ENCODE assay signal across 27 cellular contexts in genomic region chr20:8656335-8656734, GRCh38.
A peak's percentile ranks its signal among the peaks of the same experiment; 100 is the strongest.
DNase-seq lines count a peak whose midpoint lies in the region; ATAC-seq, FAIRE-seq and TF ChIP-seq lines count a peak whose summit lies in the region.
"Had no signal": no experiment of that assay in that cellular context is flagged by ENCODE, and none has a peak within 500 bp of the region (broad histone marks: within the 10 kb centered on the region; RNA-seq: fewer than 3 reads in every experiment).

No MANE protein-coding gene starts in this region.

- H3K4me3 ChIP-seq in heart left ventricle (no peak overlapping the region), endothelial cell of umbilical vein (replicated peaks in 1 of 3; ENCODE audit: insufficient read depth in 1 of 3, low read depth in 1 of 3, low read length in 3 of 3) (no peak overlapping the region)
- H3K4me3 ChIP-seq: body of pancreas, SJCRH30, spleen, uterus had no signal

- no peaks in the 10 kb centered on the region for H3K27me3 Mint-ChIP-seq in natural killer cell (ENCODE audit: low read depth in 2 of 2)
- H3K27me3 Mint-ChIP-seq in naive thymus-derived CD8-positive, alpha-beta T cell = no peaks in the 10 kb centered on the region

- TF ChIP-seq POLR2A in heart left ventricle (IDR thresholded peaks at IDR 0.05) (no peak), endothelial cell of umbilical vein (IDR thresholded peaks at IDR 0.05; ENCODE audit: low read depth, low read length) (no peak)

- no peaks in the 10 kb centered on the region for H3K4me1 Mint-ChIP-seq in stimulated activated effector memory CD8-positive, alpha-beta T cell treated with anti-CD3 and anti-CD28 coated beads, Interleukin-12 subunit alpha, Interleukin-12 subunit beta, amount 100 ng/mL, for 72 hours
- peaks cover 0 to 5% of the 10 kb centered on the region in 2 donors for H3K4me1 Mint-ChIP-seq in natural killer cell
- no peaks in the 10 kb centered on the region for H3K4me1 Mint-ChIP-seq in naive thymus-derived CD8-positive, alpha-beta T cell

- peak overlapping the region; percentile 8 for H3K27ac Mint-ChIP-seq in stimulated activated effector memory CD8-positive, alpha-beta T cell treated with anti-CD3 and anti-CD28 coated beads, Interleukin-12 subunit alpha, Interleukin-12 subunit beta, amount 100 ng/mL, for 72 hours
- H3K27ac Mint-ChIP-seq in natural killer cell = no peak overlapping the region
- H3K27ac Mint-ChIP-seq in naive thymus-derived CD8-positive, alpha-beta T cell = no peak overlapping the region
- H3K27ac Mint-ChIP-seq: activated naive CD4-positive, alpha-beta T cell treated with anti-CD3 and anti-CD28 coated beads, Interleukin-2, amount 50 U/mL, for 72 hours; CD14-positive monocyte had no signal

- H3K36me3 ChIP-seq in heart left ventricle (no peaks in the 10 kb centered on the region), endothelial cell of umbilical vein (ENCODE audit: control insufficient read depth in 2 of 2, extremely low read depth in 1 of 2, insufficient read depth in 2 of 2, low read length in 2 of 2) (no peaks in the 10 kb centered on the region)
- H3K36me3 ChIP-seq: SJCRH30, spleen, uterus had no signal

- H3K9me3 ChIP-seq in heart left ventricle = no peaks in the 10 kb centered on the region
- H3K9me3 ChIP-seq in endothelial cell of umbilical vein (replicated peaks; ENCODE audit: control insufficient read depth, insufficient read depth, low read length) = no peaks in the 10 kb centered on the region
- H3K9me3 ChIP-seq: body of pancreas, SJCRH30, spleen, uterus had no signal

- ATAC-seq in heart left ventricle (peak in 3 of 4 donors; percentile 10 to 89 (median 43)), natural killer cell (no peak)
- ATAC-seq in stimulated activated effector memory CD8-positive, alpha-beta T cell treated with anti-CD3 and anti-CD28 coated beads, Interleukin-12 subunit alpha, Interleukin-12 subunit beta, amount 100 ng/mL, for 72 hours = no peak
- ATAC-seq in naive thymus-derived CD8-positive, alpha-beta T cell = no peak
- ATAC-seq: activated CD4-positive, CD25-positive, alpha-beta regulatory T cell treated with anti-CD3 and anti-CD28 coated beads, Interleukin-2, amount 50 U/mL, for 24 hours; activated naive CD4-positive, alpha-beta T cell treated with anti-CD3 and anti-CD28 coated beads, Interleukin-2, amount 50 U/mL, for 72 hours; body of pancreas; foreskin keratinocyte had no signal

- peak in 2 of 5 donors; percentile 33 to 56 for DNase-seq in heart left ventricle
- no peak for DNase-seq in cardiac septum (ENCODE audit: low spot score)
- DNase-seq in NCI-H2227 treated with DMSO at 0.1 percent for 48 hours (lab: John Stamatoyannopoulos, UW) = peak; percentile 24
- DNase-seq in endothelial cell of umbilical vein (ENCODE audit: low read depth, low spot score) = peak; percentile 95
- DNase-seq in stimulated activated effector memory CD8-positive, alpha-beta T cell treated with anti-CD3 and anti-CD28 coated beads, Interleukin-12 subunit alpha, Interleukin-12 subunit beta, amount 100 ng/mL, for 72 hours (ENCODE audit: low spot score in 2 of 2) = no peak
- no peak for DNase-seq in natural killer cell
- no peak for DNase-seq in naive thymus-derived CD8-positive, alpha-beta T cell
- no peak for DNase-seq in SW 1271 (lab: John Stamatoyannopoulos, UW)
- DNase-seq: ACHN; body of pancreas; DMS 273 treated with DMSO at 0.1 percent for 48 hours; foreskin keratinocyte; IMR-90; kidney glomerular epithelial cell; midbrain; NCI-H2107; NCI-H526 treated with DMSO at 0.1 percent for 48 hours; OCI-M1; SJCRH30; spleen; stimulated activated CD4-positive, alpha-beta T cell treated with anti-CD3 and anti-CD28 coated beads, Interleukin-4, amount 100 ng/mL, for 4 hours; T1000 had no signal

- FAIRE-seq in endothelial cell of umbilical vein (lab: Jason Lieb, UNC) = peak; percentile 79

- H3K4me1 ChIP-seq in heart left ventricle (peaks cover 0 to 40% (median 10%) of the 10 kb centered on the region in 12 donors), endothelial cell of umbilical vein (ENCODE audit: control insufficient read depth, extremely low read depth, insufficient read depth, low read length) (peaks cover 32% of the 10 kb centered on the region)
- H3K4me1 ChIP-seq: body of pancreas, foreskin keratinocyte, SJCRH30, spleen, uterus had no signal

- POLR2A ChIA-PET in endothelial cell of umbilical vein (lab: Charles Lee) = no interaction called here
- POLR2A ChIA-PET in naive thymus-derived CD8-positive, alpha-beta T cell (lab: Charles Lee) = no interaction called here

- peak overlapping the region; percentile 63 for H3K9ac ChIP-seq in endothelial cell of umbilical vein (replicated peaks; ENCODE audit: extremely low read depth, insufficient read depth, low read length)

- no peaks in the 10 kb centered on the region for H4K20me1 ChIP-seq in endothelial cell of umbilical vein (replicated peaks; ENCODE audit: control insufficient read depth, extremely low read depth, insufficient read depth, low read length)

- H3K27ac ChIP-seq in heart left ventricle (peak overlapping the region in 5 of 12 donors; percentile 14 to 67 (median 56)), endothelial cell of umbilical vein (ENCODE audit: insufficient read depth, low read depth, low read length) (peak overlapping the region; percentile 65)
- H3K27ac ChIP-seq: body of pancreas, foreskin keratinocyte, SJCRH30, spleen had no signal

- 52 to 74% (median 58%) methylated on average over 1 of the region's 1 CpG for WGBS in heart left ventricle, 4 donors

- H3K4me3 Mint-ChIP-seq in stimulated activated effector memory CD8-positive, alpha-beta T cell treated with anti-CD3 and anti-CD28 coated beads, Interleukin-12 subunit alpha, Interleukin-12 subunit beta, amount 100 ng/mL, for 72 hours = no peak overlapping the region
- no peak overlapping the region for H3K4me3 Mint-ChIP-seq in natural killer cell
- H3K4me3 Mint-ChIP-seq in naive thymus-derived CD8-positive, alpha-beta T cell = no peak overlapping the region
- H3K4me3 Mint-ChIP-seq: CD14-positive monocyte, neural crest cell had no signal

- H3K9me1 ChIP-seq in endothelial cell of umbilical vein (replicated peaks; ENCODE audit: control insufficient read depth, extremely low read depth, insufficient read depth, low read length) = no peaks in the 10 kb centered on the region

- intact Hi-C loops in heart left ventricle (cut with DNase I) (loop anchor here in 1 of 10 donors (10.0 kb wide), 1 partner anchor 112 kb away; no protein-coding TSS in a partner anchor), cardiac septum (cut with DNase I) (loop anchor here (10.0 kb wide), 1 partner anchor 522 kb away; the partner anchor contains the start of gene PLCB1), endothelial cell of umbilical vein (cut with micrococcal nuclease) (loop anchor here (1.0 to 5.0 kb wide), 3 partner anchors 10 to 524 kb away; partner anchors contain the start of gene PLCB1), natural killer cell (cut with micrococcal nuclease) (no loop called here)

- H3K9me3 Mint-ChIP-seq in stimulated activated effector memory CD8-positive, alpha-beta T cell treated with anti-CD3 and anti-CD28 coated beads, Interleukin-12 subunit alpha, Interleukin-12 subunit beta, amount 100 ng/mL, for 72 hours = no peaks in the 10 kb centered on the region
- H3K9me3 Mint-ChIP-seq in natural killer cell = no peaks in the 10 kb centered on the region
- no peaks in the 10 kb centered on the region for H3K9me3 Mint-ChIP-seq in naive thymus-derived CD8-positive, alpha-beta T cell
- H3K9me3 Mint-ChIP-seq: neural crest cell had no signal

- dilution Hi-C loops in endothelial cell of umbilical vein (cut with MboI; ENCODE audit: extremely low pct_ligation_motif_present, low sequenced_read_pairs) = no loop called here

- H3K36me3 Mint-ChIP-seq in stimulated activated effector memory CD8-positive, alpha-beta T cell treated with anti-CD3 and anti-CD28 coated beads, Interleukin-12 subunit alpha, Interleukin-12 subunit beta, amount 100 ng/mL, for 72 hours = peaks cover 9% of the 10 kb centered on the region
- no peaks in the 10 kb centered on the region for H3K36me3 Mint-ChIP-seq in natural killer cell
- H3K36me3 Mint-ChIP-seq in naive thymus-derived CD8-positive, alpha-beta T cell = no peaks in the 10 kb centered on the region
- H3K36me3 Mint-ChIP-seq: activated naive CD4-positive, alpha-beta T cell treated with anti-CD3 and anti-CD28 coated beads, Interleukin-2, amount 50 U/mL, for 72 hours had no signal

- BruUV-seq in endothelial cell of umbilical vein (replicated peaks; lab: Mats Ljungman, UMichigan) = no TSS peak

- CTCF ChIA-PET in endothelial cell of umbilical vein (lab: Charles Lee) = no interaction called here

- H3K4me2 ChIP-seq in endothelial cell of umbilical vein (ENCODE audit: insufficient read depth, low read length) = peak overlapping the region; percentile 72

- TF ChIP-seq CTCF in heart left ventricle (IDR thresholded peaks at IDR 0.05) = no peak
- no peak for TF ChIP-seq CTCF in endothelial cell of umbilical vein (IDR thresholded peaks at IDR 0.05; ENCODE audit: extremely low read depth in 1 of 2, insufficient read depth in 1 of 2, low read depth in 1 of 2, low read length in 2 of 2)
- TF ChIP-seq CTCF in natural killer cell (IDR thresholded peaks at IDR 0.05) = no peak

- H3K27me3 ChIP-seq in heart left ventricle (no peaks in the 10 kb centered on the region), endothelial cell of umbilical vein (ENCODE audit: control insufficient read depth in 2 of 2, insufficient read depth in 2 of 2, low read length in 2 of 2) (no peaks in the 10 kb centered on the region)
- H3K27me3 ChIP-seq: body of pancreas, foreskin keratinocyte, SJCRH30, spleen had no signal

- no peaks in the 10 kb centered on the region for H3K79me2 ChIP-seq in endothelial cell of umbilical vein (ENCODE audit: control insufficient read depth, insufficient read depth, low read length)

- H2AFZ ChIP-seq in endothelial cell of umbilical vein (ENCODE audit: low read depth, low read length) = no peak overlapping the region

TF ChIP-seq in endothelial cell of umbilical vein, 7 proteins besides CTCF, POLR2A, EP300 and RAD21:
- TF ChIP-seq POLR2AphosphoS5 (IDR thresholded peaks at IDR 0.05; ENCODE audit: insufficient read depth, low read depth, low read length) = no peak
- peak; percentile 48 for TF ChIP-seq JUN (IDR thresholded peaks at IDR 0.05; ENCODE audit: borderline replicate concordance, insufficient read depth, insufficient read length, low read depth)

Comparison
In these comparisons a context has a peak if more than half of its experiments do, and no peak if none do; other contexts are left out.
1. ATAC-seq: peak in heart left ventricle (3 of 4); none in stimulated activated effector memory CD8-positive, alpha-beta T cell treated with anti-CD3 and anti-CD28 coated beads, Interleukin-12 subunit alpha, Interleukin-12 subunit beta, amount 100 ng/mL, for 72 hours (single experiment), natural killer cell (0 of 3) and naive thymus-derived CD8-positive, alpha-beta T cell (0 of 2).
2. DNase-seq: peak in NCI-H2227 treated with DMSO at 0.1 percent for 48 hours (single experiment) and endothelial cell of umbilical vein (single experiment); none in cardiac septum (single experiment), stimulated activated effector memory CD8-positive, alpha-beta T cell treated with anti-CD3 and anti-CD28 coated beads, Interleukin-12 subunit alpha, Interleukin-12 subunit beta, amount 100 ng/mL, for 72 hours (0 of 2), natural killer cell (single experiment), naive thymus-derived CD8-positive, alpha-beta T cell (0 of 10) and SW 1271 (0 of 2).